ENCODE assay signal across 8 cellular contexts in genomic region chr11:66639066-66639813, GRCh38. TPM values are rescaled to one million over a fixed set of nuclear protein-coding genes. Genes with fewer than 3 reads are reported as not detected.
DNase-seq lines count a peak whose midpoint lies in the region; ATAC-seq and TF ChIP-seq lines count a peak whose summit lies in the region.

No MANE protein-coding gene starts in this region.

- DNase-seq in DMS53 (lab: John Stamatoyannopoulos, UW) (peak; percentile 73), glomerular visceral epithelial cell (ENCODE audit: extremely low spot score) (peak; percentile 28), progenitor cell of endocrine pancreas (ENCODE audit: low spot score, unreplicated experiment) (no peak)
- DNase-seq in activated T-cell treated with anti-CD3 and anti-CD28 coated beads, Interleukin-2, amount 50 U/mL, for 72 hours: peak; percentile 22 to 31

- H3K9me3 Mint-ChIP-seq in activated T-cell treated with anti-CD3 and anti-CD28 coated beads, Interleukin-2, amount 50 U/mL, for 72 hours: no peaks in the 10 kb centered on the region
- H3K9me3 Mint-ChIP-seq in progenitor cell of endocrine pancreas (ENCODE audit: low read depth): no peaks in the 10 kb centered on the region

- no peak for ATAC-seq in activated T-cell treated with anti-CD3 and anti-CD28 coated beads, Interleukin-2, amount 50 U/mL, for 72 hours (replicated peaks in 1 of 2)
- no peak for ATAC-seq in HG03025 (IDR thresholded peaks at IDR 0.05; ENCODE audit: low FRiP score, unreplicated experiment)
- no peak for ATAC-seq in HG02870 (IDR thresholded peaks at IDR 0.05; ENCODE audit: unreplicated experiment)
- no peak for ATAC-seq in HG02610 (IDR thresholded peaks at IDR 0.05; ENCODE audit: unreplicated experiment)

- no peaks in the 10 kb centered on the region for H3K9me3 ChIP-seq in KOPT-K1 (ENCODE audit: insufficient read depth, low read length, poor library complexity, severe bottlenecking)

- no peaks in the 10 kb centered on the region for H3K27me3 Mint-ChIP-seq in activated T-cell treated with anti-CD3 and anti-CD28 coated beads, Interleukin-2, amount 50 U/mL, for 72 hours (ENCODE audit: low read depth)
- no peaks in the 10 kb centered on the region for H3K27me3 Mint-ChIP-seq in progenitor cell of endocrine pancreas

- H3K27ac ChIP-seq in KOPT-K1 (ENCODE audit: low read depth, low read length, poor library complexity, severe bottlenecking): peak overlapping the region; percentile 82

- H3K4me1 Mint-ChIP-seq in activated T-cell treated with anti-CD3 and anti-CD28 coated beads, Interleukin-2, amount 50 U/mL, for 72 hours (ENCODE audit: low read depth): peaks cover 78% of the 10 kb centered on the region
- peaks cover 54% of the 10 kb centered on the region for H3K4me1 Mint-ChIP-seq in progenitor cell of endocrine pancreas (ENCODE audit: low read depth)

- H3K36me3 Mint-ChIP-seq in activated T-cell treated with anti-CD3 and anti-CD28 coated beads, Interleukin-2, amount 50 U/mL, for 72 hours (ENCODE audit: insufficient read depth in 2 of 2): peaks cover 31 to 52% of the 10 kb centered on the region in 2 donors
- H3K36me3 Mint-ChIP-seq in progenitor cell of endocrine pancreas (ENCODE audit: insufficient read depth): peaks cover 33% of the 10 kb centered on the region

- H3K36me3 ChIP-seq in KOPT-K1 (ENCODE audit: insufficient read depth, low read length): peaks cover 82% of the 10 kb centered on the region

- no peak for TF ChIP-seq CTCF in progenitor cell of endocrine pancreas (IDR thresholded peaks at IDR 0.05; ENCODE audit: unreplicated experiment)

- H3K4me3 Mint-ChIP-seq in activated T-cell treated with anti-CD3 and anti-CD28 coated beads, Interleukin-2, amount 50 U/mL, for 72 hours: peak overlapping the region; percentile 89 to 97
- peak overlapping the region; percentile 97 for H3K4me3 Mint-ChIP-seq in progenitor cell of endocrine pancreas (ENCODE audit: low read depth)

- peak overlapping the region; percentile 85 for H3K27ac Mint-ChIP-seq in activated T-cell treated with anti-CD3 and anti-CD28 coated beads, Interleukin-2, amount 50 U/mL, for 72 hours
- peak overlapping the region; percentile 99 for H3K27ac Mint-ChIP-seq in progenitor cell of endocrine pancreas

RNA-seq across cellular contexts. Expression of gene RBM4, which starts 0.7 kb away (rescaled TPM):
- 100 to 1,000 TPM; 116 to 135 TPM for total RNA-seq in activated T-cell treated with anti-CD3 and anti-CD28 coated beads, Interleukin-2, amount 50 U/mL, for 72 hours
- total RNA-seq in progenitor cell of endocrine pancreas: 239 and 258 TPM in 2 replicates

RNA-seq across cellular contexts. Expression of gene RBM14, which starts 22.8 kb away (rescaled TPM):
- total RNA-seq in activated T-cell treated with anti-CD3 and anti-CD28 coated beads, Interleukin-2, amount 50 U/mL, for 72 hours: 10 to 100 TPM; 85.6 to 97.3 TPM
- 119 and 124 TPM in 2 replicates for total RNA-seq in progenitor cell of endocrine pancreas

RNA-seq across cellular contexts. Expression of gene RBM4B, which starts 38.4 kb away (rescaled TPM):
- total RNA-seq in activated T-cell treated with anti-CD3 and anti-CD28 coated beads, Interleukin-2, amount 50 U/mL, for 72 hours: 10 to 100 TPM; 12.5 to 18.4 TPM
- total RNA-seq in progenitor cell of endocrine pancreas: 71.0 and 71.7 TPM in 2 replicates

RNA-seq across cellular contexts. Expression of gene CCS, which starts 46.3 kb away (rescaled TPM):
- 10 to 100 TPM; 35.1 to 38.5 TPM for total RNA-seq in activated T-cell treated with anti-CD3 and anti-CD28 coated beads, Interleukin-2, amount 50 U/mL, for 72 hours
- total RNA-seq in progenitor cell of endocrine pancreas: 48.9 and 49.7 TPM in 2 replicates

RNA-seq across cellular contexts. Expression of gene CCDC87, which starts 46.4 kb away (rescaled TPM):
- total RNA-seq in activated T-cell treated with anti-CD3 and anti-CD28 coated beads, Interleukin-2, amount 50 U/mL, for 72 hours: under 1 TPM; 0.10 to 0.21 TPM
- total RNA-seq in progenitor cell of endocrine pancreas: 0.89 and 1.1 TPM in 2 replicates
